Comparison of ENCODE assay signal across 10 cellular contexts in the genomic region with DNA sequence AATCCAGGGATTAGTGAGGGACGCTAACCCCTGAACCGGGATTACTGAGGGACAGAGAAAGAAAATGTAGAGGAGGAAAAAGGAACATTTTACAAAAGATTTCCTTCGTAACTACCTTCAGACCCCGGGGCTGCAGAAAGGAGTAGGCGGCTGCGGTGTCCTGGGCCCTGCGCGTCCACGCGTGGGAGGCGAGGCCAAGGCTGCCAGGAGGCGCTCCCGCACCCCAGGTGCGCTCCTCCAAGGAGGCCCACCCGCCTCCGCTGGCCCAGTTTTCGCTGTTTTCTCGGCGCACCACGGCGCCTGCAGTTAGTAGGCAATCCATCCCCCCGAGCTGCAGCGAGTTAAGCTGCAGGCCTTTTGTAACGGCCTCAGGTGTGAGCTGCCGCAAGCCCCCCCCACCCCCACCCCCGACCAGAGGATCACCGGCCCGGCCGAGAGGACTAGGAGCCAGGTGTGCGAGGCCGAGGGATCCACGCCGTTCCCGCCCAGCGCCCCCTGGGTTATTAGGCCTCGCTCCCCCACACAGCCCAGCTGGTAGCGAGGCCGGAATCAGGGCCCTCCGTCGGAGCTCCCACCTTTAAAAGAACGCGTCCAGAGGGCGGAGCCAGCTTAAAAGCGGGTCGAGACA.
DNase-seq lines count a peak whose midpoint lies in the region; ATAC-seq lines count a peak whose summit lies in the region.
"Had no signal": no experiment of that assay in that cellular context is flagged by ENCODE, and none has a peak within 500 bp of the region (broad histone marks: within the 10 kb centered on the region; RNA-seq: fewer than 3 reads in every experiment).

No MANE protein-coding gene starts in this region.

- peak; percentile 20 for ATAC-seq in stimulated activated naive CD8-positive, alpha-beta T cell treated with anti-CD3 and anti-CD28 coated beads, Interleukin-15, amount 100 ng/mL, for 72 hours
- no peak for ATAC-seq in HG03108 (IDR thresholded peaks at IDR 0.05; ENCODE audit: unreplicated experiment)
- ATAC-seq: A549 had no signal

- peak; percentile 46 for DNase-seq in activated T-cell treated with anti-CD3 and anti-CD28 coated beads, Interleukin-2, amount 50 U/mL, for 1 hour
- no peak for DNase-seq in activated T-cell treated with anti-CD3 and anti-CD28 coated beads for 4 hours
- DNase-seq in activated effector memory CD4-positive, alpha-beta T cell treated with Interleukin-2 at 50 U/mL for 16 hours: peak; percentile 20
- no peak for DNase-seq in immature natural killer cell
- peak; percentile 19 to 20 for DNase-seq in stimulated activated naive CD8-positive, alpha-beta T cell treated with anti-CD3 and anti-CD28 coated beads, Interleukin-15, amount 100 ng/mL, for 72 hours
- DNase-seq in pons (ENCODE audit: low spot score): no peak
- DNase-seq in KG1 (lab: John Stamatoyannopoulos, UW): no peak
- DNase-seq: GDM1 had no signal

- H3K27ac Mint-ChIP-seq in immature natural killer cell: no peak overlapping the region
- peak overlapping the region in 1 of 2 donors; percentile 74 for H3K27ac Mint-ChIP-seq in stimulated activated naive CD8-positive, alpha-beta T cell treated with anti-CD3 and anti-CD28 coated beads, Interleukin-15, amount 100 ng/mL, for 72 hours

- peak overlapping the region in 4 of 5 donors; percentile 26 to 55 (median 34) for H3K4me3 Mint-ChIP-seq in immature natural killer cell
- H3K4me3 Mint-ChIP-seq in stimulated activated naive CD8-positive, alpha-beta T cell treated with anti-CD3 and anti-CD28 coated beads, Interleukin-15, amount 100 ng/mL, for 72 hours: peak overlapping the region; percentile 70 to 73

- no peaks in the 10 kb centered on the region for H3K36me3 Mint-ChIP-seq in immature natural killer cell

- H3K27me3 Mint-ChIP-seq in immature natural killer cell (ENCODE audit: low read depth in 3 of 3): peaks cover 18 to 45% (median 20%) of the 10 kb centered on the region in 3 donors
- H3K27me3 Mint-ChIP-seq in stimulated activated naive CD8-positive, alpha-beta T cell treated with anti-CD3 and anti-CD28 coated beads, Interleukin-15, amount 100 ng/mL, for 72 hours: peaks cover 28% of the 10 kb centered on the region

- H3K9me3 Mint-ChIP-seq in immature natural killer cell: peaks cover 0 to 12% (median 0%) of the 10 kb centered on the region in 6 donors
- peaks cover 0 to 12% of the 10 kb centered on the region in 2 donors for H3K9me3 Mint-ChIP-seq in stimulated activated naive CD8-positive, alpha-beta T cell treated with anti-CD3 and anti-CD28 coated beads, Interleukin-15, amount 100 ng/mL, for 72 hours

- H3K4me1 Mint-ChIP-seq in immature natural killer cell: peaks cover 20 to 30% of the 10 kb centered on the region in 2 donors
- peaks cover 51% of the 10 kb centered on the region for H3K4me1 Mint-ChIP-seq in stimulated activated naive CD8-positive, alpha-beta T cell treated with anti-CD3 and anti-CD28 coated beads, Interleukin-15, amount 100 ng/mL, for 72 hours

Comparison
In these comparisons a context has a peak if more than half of its experiments do, and no peak if none do; other contexts are left out.
1. DNase-seq: peak in activated T-cell treated with anti-CD3 and anti-CD28 coated beads, Interleukin-2, amount 50 U/mL, for 1 hour (single experiment), activated effector memory CD4-positive, alpha-beta T cell treated with Interleukin-2 at 50 U/mL for 16 hours (single experiment) and stimulated activated naive CD8-positive, alpha-beta T cell treated with anti-CD3 and anti-CD28 coated beads, Interleukin-15, amount 100 ng/mL, for 72 hours (2 of 2); none in activated T-cell treated with anti-CD3 and anti-CD28 coated beads for 4 hours (single experiment), immature natural killer cell (0 of 3), pons (single experiment) and KG1 (single experiment).